In the genomic region with DNA sequence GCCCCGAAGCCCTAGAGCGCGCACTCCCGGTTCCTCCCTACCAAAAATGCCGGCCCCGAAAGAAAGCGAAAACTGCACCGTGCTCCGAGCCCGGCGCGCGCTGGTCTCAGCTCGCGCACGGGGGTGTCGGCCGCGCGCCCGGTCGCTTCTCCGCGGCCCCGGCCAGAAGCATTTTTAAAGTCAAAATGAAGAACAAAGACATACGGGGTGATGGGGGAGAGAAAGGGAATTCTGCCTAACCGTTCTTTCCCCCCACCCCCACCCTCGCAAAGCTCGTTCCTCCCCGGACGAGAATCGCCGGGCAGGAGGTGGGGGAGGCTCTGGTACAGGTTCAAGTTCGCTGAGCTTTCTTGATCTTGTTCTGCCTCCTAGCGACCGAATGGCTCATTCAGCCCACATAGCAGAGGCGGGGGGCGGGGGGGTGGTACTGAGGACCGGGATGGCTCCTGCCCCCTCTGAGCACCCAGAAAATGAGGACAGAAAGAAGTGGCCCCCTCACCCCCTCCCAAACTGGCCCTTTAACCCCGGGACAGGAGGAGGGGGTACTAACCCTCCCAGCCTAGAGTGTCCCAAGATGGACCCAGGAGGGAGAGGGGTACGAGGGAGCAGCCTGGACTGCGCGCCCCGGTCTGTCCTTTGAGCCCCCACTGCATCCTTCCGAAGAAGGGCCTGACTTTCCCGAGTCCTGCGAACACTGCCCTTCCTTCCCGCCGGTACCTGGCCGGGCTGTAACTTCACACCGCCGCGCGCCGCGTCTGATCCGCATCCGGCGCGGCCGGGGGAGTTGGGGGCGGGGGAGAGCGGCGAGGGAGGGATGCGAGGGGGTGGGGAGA, we compare ENCODE assay signal across 8 cellular contexts. TPM values are rescaled to one million over a fixed set of nuclear protein-coding genes. Genes with fewer than 3 reads are reported as not detected.
A peak's percentile ranks its signal among the peaks of the same experiment; 100 is the strongest.
DNase-seq lines count a peak whose midpoint lies in the region; ATAC-seq and TF ChIP-seq lines count a peak whose summit lies in the region.

No MANE protein-coding gene starts in this region.

- H3K4me3 ChIP-seq in fibroblast of lung (replicated peaks in 1 of 4; ENCODE audit: control extremely low read depth in 1 of 4, insufficient read depth in 1 of 4, low read depth in 3 of 4, low read length in 4 of 4) (peak overlapping the region; percentile 59 to 71 (median 68)), vagina (peak overlapping the region; percentile 49 to 55)

- peak overlapping the region in 9 of 10 donors; percentile 8 to 87 (median 76) for H3K27ac Mint-ChIP-seq in naive thymus-derived CD8-positive, alpha-beta T cell

- TF ChIP-seq POLR2A in vagina (IDR thresholded peaks at IDR 0.05), result no peak

- no peaks in the 10 kb centered on the region for H3K9me3 ChIP-seq in fibroblast of lung (ENCODE audit: control insufficient read depth, insufficient read depth, low read depth, low read length)
- no peaks in the 10 kb centered on the region for H3K9me3 ChIP-seq in vagina

- H3K36me3 Mint-ChIP-seq in naive thymus-derived CD8-positive, alpha-beta T cell, result peaks cover 0 to 5% (median 0%) of the 10 kb centered on the region in 3 donors

- H3K79me2 ChIP-seq in fibroblast of lung (ENCODE audit: control insufficient read depth, insufficient read depth, low read length), result no peaks in the 10 kb centered on the region

- peak overlapping the region; percentile 78 to 93 (median 90) for H3K4me3 Mint-ChIP-seq in naive thymus-derived CD8-positive, alpha-beta T cell

- H3K4me1 Mint-ChIP-seq in naive thymus-derived CD8-positive, alpha-beta T cell, result peaks cover 18 to 59% (median 37%) of the 10 kb centered on the region in 4 donors

- H3K9ac ChIP-seq in fibroblast of lung (ENCODE audit: insufficient read depth, low read length), result peak overlapping the region; percentile 47

- intact Hi-C loops in vagina (cut with DNase I), result no loop called here

- peak overlapping the region; percentile 94 for H3K4me2 ChIP-seq in fibroblast of lung (ENCODE audit: extremely low read depth, insufficient read depth, low read length)

- H3K27me3 ChIP-seq in fibroblast of lung (ENCODE audit: control insufficient read depth, insufficient read depth, low read length) (peaks cover 14% of the 10 kb centered on the region), vagina (no peaks in the 10 kb centered on the region)

- POLR2A ChIA-PET in naive thymus-derived CD8-positive, alpha-beta T cell (lab: Charles Lee), result interaction anchor here (0.5 to 1.0 kb wide), 5 partner anchors 30 to 1526 kb away, joined by 3 to 6 read pairs (median 3); no protein-coding TSS in a partner anchor

- H3K27me3 Mint-ChIP-seq in naive thymus-derived CD8-positive, alpha-beta T cell, result peaks cover 34 to 64% (median 42%) of the 10 kb centered on the region in 5 donors

- no peak overlapping the region for H3K27ac ChIP-seq in fibroblast of lung (ENCODE audit: insufficient read depth, low read length)
- H3K27ac ChIP-seq in vagina, result peak overlapping the region; percentile 64

- no peaks in the 10 kb centered on the region for H4K20me1 ChIP-seq in fibroblast of lung (ENCODE audit: control insufficient read depth, extremely low read depth, insufficient read depth, low read length)

- H3K36me3 ChIP-seq in fibroblast of lung (ENCODE audit: control insufficient read depth, insufficient read depth, low read length), result no peaks in the 10 kb centered on the region
- H3K36me3 ChIP-seq in vagina, result no peaks in the 10 kb centered on the region

- H2AFZ ChIP-seq in fibroblast of lung (ENCODE audit: low read length), result peak overlapping the region; percentile 28

- TF ChIP-seq CTCF in fibroblast of lung (conservative IDR thresholded peaks at IDR 0.05 in 1 of 2, IDR thresholded peaks at IDR 0.05 in 1 of 2; ENCODE audit: low read depth in 1 of 2, low read length in 2 of 2), result peak; percentile 55 to 65
- peak in 2 of 3 experiments; percentile 30 to 40 for TF ChIP-seq CTCF in vagina (IDR thresholded peaks at IDR 0.05)

- peaks cover 0 to 2% (median 0%) of the 10 kb centered on the region in 9 donors for H3K9me3 Mint-ChIP-seq in naive thymus-derived CD8-positive, alpha-beta T cell

- DNase-seq in DMS 273 treated with DMSO at 0.1 percent for 48 hours (lab: John Stamatoyannopoulos, UW), result peak; percentile 73
- DNase-seq in NCI-H524 treated with DMSO at 0.1 percent for 48 hours (lab: John Stamatoyannopoulos, UW), result peak; percentile 45
- DNase-seq in activated CD8-positive, alpha-beta memory T cell treated with anti-CD3 and anti-CD28 coated beads, Interleukin-2, amount 50 U/mL, for 48 hours, result peak; percentile 67
- peak; percentile 81 to 85 for DNase-seq in fibroblast of lung (ENCODE audit: low read depth in 2 of 2)
- DNase-seq in naive thymus-derived CD8-positive, alpha-beta T cell, result peak in 7 of 10 donors; percentile 17 to 74 (median 46)
- DNase-seq in vagina (ENCODE audit: extremely low spot score in 2 of 2), result no peak

- ATAC-seq in GM19452 (IDR thresholded peaks at IDR 0.05; ENCODE audit: unreplicated experiment) (peak; percentile 50), HG03520 (IDR thresholded peaks at IDR 0.05; ENCODE audit: unreplicated experiment) (peak; percentile 40)
- peak; percentile 44 to 57 for ATAC-seq in naive thymus-derived CD8-positive, alpha-beta T cell

- H3K4me1 ChIP-seq in fibroblast of lung (ENCODE audit: control insufficient read depth, extremely low read depth, insufficient read depth, low read length), result peaks cover 2% of the 10 kb centered on the region
- H3K4me1 ChIP-seq in vagina, result peaks cover 57% of the 10 kb centered on the region

RNA-seq across cellular contexts. Expression of a gene that starts 3.1 kb away (rescaled TPM):
- under 0.01 and 0.17 TPM in 2 replicates for total RNA-seq in fibroblast of lung
- 0.09 TPM in 1 of 2 replicates, not detected in the other for polyA plus RNA-seq in fibroblast of lung
- polyA plus RNA-seq in fibroblast of lung (2012), result 0.16 TPM in 1 of 2 replicates, not detected in the other
- polyA minus RNA-seq in fibroblast of lung (ENCODE audit: low replicate concordance), result 0.31 TPM in 1 of 2 replicates, not detected in the other
- 10 to 100 TPM; 10.1 to 11.6 TPM for total RNA-seq in naive thymus-derived CD8-positive, alpha-beta T cell
- polyA plus RNA-seq in naive thymus-derived CD8-positive, alpha-beta T cell, result 1 to 10 TPM in 2 of 3 donors, under 1 TPM in 1; 0.64 to 1.4 (median 1.3) TPM
- 48.4 TPM for total RNA-seq in vagina

Comparison
In these comparisons a context has a peak if more than half of its experiments do, and no peak if none do; other contexts are left out.
1. DNase-seq: peak in DMS 273 treated with DMSO at 0.1 percent for 48 hours (single experiment), NCI-H524 treated with DMSO at 0.1 percent for 48 hours (single experiment), activated CD8-positive, alpha-beta memory T cell treated with anti-CD3 and anti-CD28 coated beads, Interleukin-2, amount 50 U/mL, for 48 hours (single experiment), fibroblast of lung (2 of 2) and naive thymus-derived CD8-positive, alpha-beta T cell (7 of 10); none in vagina (0 of 2).
2. Peak in every context shown above with its lines, with median percentiles within 50 percentile points of each other: ATAC-seq.